In genomic region chr4:26583865-26584652, GRCh38 we compare ENCODE assay signal across 8 cellular contexts. TPM values are rescaled to one million over a fixed set of nuclear protein-coding genes. Genes with fewer than 3 reads are reported as not detected.
DNase-seq lines count a peak whose midpoint lies in the region; ATAC-seq and TF ChIP-seq lines count a peak whose summit lies in the region.

Gene TBC1D19, plus strand, starts transcription at chr4:26584084. Its CDS starts 110 bp downstream, at chr4:26584194.

- TF ChIP-seq POLR2A in GM19193 (IDR thresholded peaks at IDR 0.05; ENCODE audit: extremely low read depth, insufficient read depth, insufficient read length), result peak; percentile 50

- peak; percentile 17 for TF ChIP-seq CTCF in choroid plexus epithelial cell (conservative IDR thresholded peaks at IDR 0.05; ENCODE audit: low read depth, low read length)

- H3K4me3 ChIP-seq in choroid plexus epithelial cell (ENCODE audit: low read depth, low read length), result peak within 1 kb of the TSS; percentile 89

- ATAC-seq in HG03432 (IDR thresholded peaks at IDR 0.05; ENCODE audit: unreplicated experiment), result peak; percentile 100

- DNase-seq in Ammon's horn (ENCODE audit: low spot score), result peak; percentile 93
- peak; percentile 85 for DNase-seq in NCI-H460 (ENCODE audit: extremely low read depth, low read depth)
- peak; percentile 77 to 80 for DNase-seq in activated CD4-positive, alpha-beta T cell treated with anti-CD3 and anti-CD28 coated beads for 24 hours (ENCODE audit: low read depth in 2 of 2)
- DNase-seq in choroid plexus epithelial cell (ENCODE audit: low read depth), result peak; percentile 91
- DNase-seq in kidney tubule cell (ENCODE audit: low spot score), result peak; percentile 91
- DNase-seq in stimulated activated CD4-positive, alpha-beta T cell treated with anti-CD3 and anti-CD28 coated beads, Interleukin-1b, Interleukin-23, amount 100 ng/mL, for 24 hours (ENCODE audit: low read depth in 4 of 4, low spot score in 1 of 4), result peak; percentile 76 to 81 (median 80)

RNA-seq across cellular contexts. Expression of gene TBC1D19, which starts in this region (rescaled TPM):
- total RNA-seq in NCI-H460 (2014; rRNA removed; shearing (Covaris generic)), result 46.9 and 54.9 TPM in 2 replicates
- polyA plus RNA-seq in NCI-H460 (2014; cell fraction: nucleus; rRNA removed), result 32.4 and 36.6 TPM in 2 replicates

Comparison
In these comparisons a context has a peak if more than half of its experiments do, and no peak if none do; other contexts are left out.
1. Peak in every context shown above with its lines: DNase-seq, ATAC-seq and H3K4me3 ChIP-seq.